In genomic region chr7:140673063-140673769, GRCh38 we compare ENCODE assay signal across 1 cellular context.
TF ChIP-seq lines count a peak whose summit lies in the region.

No MANE protein-coding gene starts in this region.

TF ChIP-seq in HepG2, 621 proteins besides CTCF, POLR2A, EP300 and RAD21 (continued from another document and continues in another):
- TF ChIP-seq PRDM15 (CRISPR knock-in tag; IDR thresholded peaks at IDR 0.05), result no peak
- no peak for TF ChIP-seq SP2 (CRISPR knock-in tag; IDR thresholded peaks at IDR 0.05)
- TF ChIP-seq ARID3A (IDR thresholded peaks at IDR 0.05; ENCODE audit: low read depth, low read length), result no peak
- TF ChIP-seq ATF1 (CRISPR knock-in tag; IDR thresholded peaks at IDR 0.05), result no peak
- peak; percentile 37; the same call in 1 of the 2 replicates for TF ChIP-seq HOXA3 (CRISPR knock-in tag; IDR thresholded peaks at IDR 0.05)
- TF ChIP-seq ZNF33B (CRISPR knock-in tag; IDR thresholded peaks at IDR 0.05), result no peak
- TF ChIP-seq RBM39 (IDR thresholded peaks at IDR 0.05; ENCODE audit: low read depth, low read length, poor library complexity, severe bottlenecking), result no peak
- TF ChIP-seq ZHX1 (CRISPR knock-in tag; IDR thresholded peaks at IDR 0.05; ENCODE audit: low read depth), result no peak
- TF ChIP-seq ZNF678 (CRISPR knock-in tag; IDR thresholded peaks at IDR 0.05), result no peak
- no peak for TF ChIP-seq SKI (IDR thresholded peaks at IDR 0.05; ENCODE audit: partially characterized antibody)
- no peak for TF ChIP-seq SRSF4 (IDR thresholded peaks at IDR 0.05; ENCODE audit: low read depth, low read length, poor library complexity, severe bottlenecking)
- TF ChIP-seq ZFY (CRISPR knock-in tag; IDR thresholded peaks at IDR 0.05), result peak; percentile 85
- TF ChIP-seq AGO1 (IDR thresholded peaks at IDR 0.05; ENCODE audit: low read depth, low read length, poor library complexity, severe bottlenecking), result no peak
- 0 out of 2 replicates have a peak, but pooled peaks have one; percentile 76 for TF ChIP-seq ATF7-NPFF (CRISPR knock-in tag; IDR thresholded peaks at IDR 0.05; ENCODE audit: low read depth)
- 0 out of 2 replicates have a peak, but pooled peaks have one; percentile 15 for TF ChIP-seq ERF (CRISPR knock-in tag; IDR thresholded peaks at IDR 0.05)
- TF ChIP-seq ZFYVE20 (CRISPR knock-in tag; IDR thresholded peaks at IDR 0.05; ENCODE audit: borderline replicate concordance, low read depth), result 0 out of 2 replicates have a peak, but pooled peaks have one; percentile 37
- TF ChIP-seq ZNF549 (CRISPR knock-in tag; IDR thresholded peaks at IDR 0.05), result no peak
- no peak for TF ChIP-seq ZNF280D (CRISPR knock-in tag; IDR thresholded peaks at IDR 0.05)
- TF ChIP-seq FOSL2 (CRISPR knock-in tag; IDR thresholded peaks at IDR 0.05), result no peak
- TF ChIP-seq ZBTB38 (CRISPR knock-in tag; IDR thresholded peaks at IDR 0.05), result peak; percentile 46; the same call in 1 of the 2 replicates
- no peak for TF ChIP-seq PAX8 (CRISPR knock-in tag; IDR thresholded peaks at IDR 0.05; ENCODE audit: borderline replicate concordance)
- peak; percentile 64; the same call in 1 of the 2 replicates for TF ChIP-seq ZNF138 (CRISPR knock-in tag; IDR thresholded peaks at IDR 0.05; ENCODE audit: low read depth)
- no peak for TF ChIP-seq SRSF9 (IDR thresholded peaks at IDR 0.05; ENCODE audit: borderline replicate concordance, insufficient read depth, low read depth, low read length, poor library complexity, severe bottlenecking)
- no peak for TF ChIP-seq ZNF362 (CRISPR knock-in tag; IDR thresholded peaks at IDR 0.05; ENCODE audit: borderline replicate concordance)
- no peak for TF ChIP-seq ZNF674 (CRISPR knock-in tag; IDR thresholded peaks at IDR 0.05; ENCODE audit: low read depth)
- no peak for TF ChIP-seq TOPORS (CRISPR knock-in tag; IDR thresholded peaks at IDR 0.05)
- no peak for TF ChIP-seq NONO (IDR thresholded peaks at IDR 0.05)
- 0 out of 2 replicates have a peak, but pooled peaks have one; percentile 29 for TF ChIP-seq NONO (CRISPR knock-in tag; conservative IDR thresholded peaks at IDR 0.05)
- no peak for TF ChIP-seq KAT7 (CRISPR knock-in tag; IDR thresholded peaks at IDR 0.05; ENCODE audit: borderline replicate concordance)
- TF ChIP-seq ZNF292 (CRISPR knock-in tag; IDR thresholded peaks at IDR 0.05; ENCODE audit: borderline replicate concordance, low read depth), result no peak
- no peak for TF ChIP-seq IRF9 (CRISPR knock-in tag; IDR thresholded peaks at IDR 0.05; ENCODE audit: borderline replicate concordance)
- TF ChIP-seq TFDP1 (CRISPR knock-in tag; IDR thresholded peaks at IDR 0.05; ENCODE audit: borderline replicate concordance), result peak; percentile 64; the same call in 1 of the 2 replicates
- TF ChIP-seq CBFB (CRISPR knock-in tag; IDR thresholded peaks at IDR 0.05), result 0 out of 2 replicates have a peak, but pooled peaks have one; percentile 24
- TF ChIP-seq ADNP (CRISPR knock-in tag; IDR thresholded peaks at IDR 0.05), result no peak
- TF ChIP-seq ZFP91 (CRISPR knock-in tag; IDR thresholded peaks at IDR 0.05; ENCODE audit: borderline replicate concordance), result no peak
- no peak for TF ChIP-seq ZNF12 (CRISPR knock-in tag; IDR thresholded peaks at IDR 0.05)
- TF ChIP-seq DZIP1 (CRISPR knock-in tag; IDR thresholded peaks at IDR 0.05), result no peak
- TF ChIP-seq TIGD3 (CRISPR knock-in tag; IDR thresholded peaks at IDR 0.05; ENCODE audit: borderline replicate concordance), result no peak
- no peak for TF ChIP-seq SIX1 (CRISPR knock-in tag; IDR thresholded peaks at IDR 0.05; ENCODE audit: borderline replicate concordance)
- no peak for TF ChIP-seq TMF1 (CRISPR knock-in tag; IDR thresholded peaks at IDR 0.05; ENCODE audit: low read depth)
